In genomic region chrX:135707880-135708279, GRCh38 we compare ENCODE assay signal across 9 cellular contexts. TPM values are rescaled to one million over a fixed set of nuclear protein-coding genes. Genes with fewer than 3 reads are reported as not detected.
A peak's percentile ranks its signal among the peaks of the same experiment; 100 is the strongest.
DNase-seq lines count a peak whose midpoint lies in the region; ATAC-seq, FAIRE-seq and TF ChIP-seq lines count a peak whose summit lies in the region.
"Had no signal": no experiment of that assay in that cellular context is flagged by ENCODE, and none has a peak within 500 bp of the region (broad histone marks: within the 10 kb centered on the region; RNA-seq: fewer than 3 reads in every experiment).

No MANE protein-coding gene starts in this region.

- no peaks in the 10 kb centered on the region for H3K9me3 ChIP-seq in smooth muscle cell (replicated peaks; ENCODE audit: low read depth)

- no peaks in the 10 kb centered on the region for H3K36me3 ChIP-seq in bronchial epithelial cell (ENCODE audit: control insufficient read depth, insufficient read depth, low read length)
- H3K36me3 ChIP-seq in smooth muscle cell (ENCODE audit: low read depth), result no peaks in the 10 kb centered on the region

- H3K27ac ChIP-seq in smooth muscle cell (ENCODE audit: low read depth), result no peak overlapping the region

- 69% methylated on average over 10 of the region's 12 CpGs for WGBS in smooth muscle cell (ENCODE audit: low lambda C conversion rate)

- no peak overlapping the region for H3K4me2 ChIP-seq in smooth muscle cell

- no peaks in the 10 kb centered on the region for H4K20me1 ChIP-seq in smooth muscle cell (ENCODE audit: low read depth)

- DNase-seq in 8988T (peak; percentile 38), NCI-H526 (lab: John Stamatoyannopoulos, UW) (peak; percentile 56 to 87), bronchial epithelial cell (ENCODE audit: low read depth) (no peak), smooth muscle cell (lab: John Stamatoyannopoulos, UW; ENCODE audit: unreplicated experiment) (no peak)
- peak; percentile 44 for DNase-seq in stimulated activated naive CD8-positive, alpha-beta T cell treated with anti-CD3 and anti-CD28 coated beads, Interleukin-15, Interleukin-2, amounts not matched to agents 100 U/mL and 50 U/mL, for 24 hours

- no peaks in the 10 kb centered on the region for H3K27me3 ChIP-seq in bronchial epithelial cell (ENCODE audit: control insufficient read depth, insufficient read depth, low read length)
- no peaks in the 10 kb centered on the region for H3K27me3 ChIP-seq in smooth muscle cell (ENCODE audit: low read depth)

- FAIRE-seq in bronchial epithelial cell (lab: Jason Lieb, UNC), result no peak

- no peaks in the 10 kb centered on the region for H3K79me2 ChIP-seq in smooth muscle cell (ENCODE audit: low read depth)

- no peaks in the 10 kb centered on the region for H3K4me1 ChIP-seq in smooth muscle cell (ENCODE audit: low read depth)

- TF ChIP-seq CTCF in GM12875 (IDR thresholded peaks at IDR 0.05; ENCODE audit: borderline replicate concordance, insufficient read depth, low read depth, low read length) (peak; percentile 73), bronchial epithelial cell (IDR thresholded peaks at IDR 0.05; ENCODE audit: insufficient read depth, low read length, severe bottlenecking) (peak; percentile 13), smooth muscle cell (IDR thresholded peaks at IDR 0.05; ENCODE audit: borderline replicate concordance, insufficient read depth, poor library complexity, severe bottlenecking) (no peak)

- no peak overlapping the region for H2AFZ ChIP-seq in smooth muscle cell (ENCODE audit: low read depth)

- H3F3A ChIP-seq in smooth muscle cell (ENCODE audit: low read depth), result no peaks in the 10 kb centered on the region

- no peak overlapping the region for H3K9ac ChIP-seq in smooth muscle cell (ENCODE audit: low read depth)

- no peak for ATAC-seq in stimulated activated naive CD8-positive, alpha-beta T cell treated with anti-CD3 and anti-CD28 coated beads, Interleukin-15, Interleukin-2, amounts not matched to agents 100 U/mL and 50 U/mL, for 24 hours
- ATAC-seq in GM21619 (IDR thresholded peaks at IDR 0.05; ENCODE audit: unreplicated experiment) (no peak), HG02798 (IDR thresholded peaks at IDR 0.05; ENCODE audit: poor library complexity, unreplicated experiment) (no peak)

- no peak overlapping the region for H3K4me3 ChIP-seq in GM12875 (ENCODE audit: low read depth, low read length)
- no peak overlapping the region for H3K4me3 ChIP-seq in bronchial epithelial cell (ENCODE audit: low read depth, low read length)
- no peak overlapping the region for H3K4me3 ChIP-seq in smooth muscle cell

RNA-seq across cellular contexts. Expression of gene CT45A1, which starts 5.6 kb away (rescaled TPM):
- not detected in 2 replicates for total RNA-seq in bronchial epithelial cell
- not detected in 2 replicates for total RNA-seq in smooth muscle cell
- not detected in 2 replicates for polyA plus RNA-seq in smooth muscle cell
- polyA plus RNA-seq: neural cell had no signal

Comparison
In these comparisons a context has a peak if more than half of its experiments do, and no peak if none do; other contexts are left out.
1. DNase-seq: peak in 8988T (single experiment), NCI-H526 (2 of 2) and stimulated activated naive CD8-positive, alpha-beta T cell treated with anti-CD3 and anti-CD28 coated beads, Interleukin-15, Interleukin-2, amounts not matched to agents 100 U/mL and 50 U/mL, for 24 hours (single experiment); none in bronchial epithelial cell (single experiment) and smooth muscle cell (single experiment).